ENCODE assay signal across 24 cellular contexts in the genomic region with DNA sequence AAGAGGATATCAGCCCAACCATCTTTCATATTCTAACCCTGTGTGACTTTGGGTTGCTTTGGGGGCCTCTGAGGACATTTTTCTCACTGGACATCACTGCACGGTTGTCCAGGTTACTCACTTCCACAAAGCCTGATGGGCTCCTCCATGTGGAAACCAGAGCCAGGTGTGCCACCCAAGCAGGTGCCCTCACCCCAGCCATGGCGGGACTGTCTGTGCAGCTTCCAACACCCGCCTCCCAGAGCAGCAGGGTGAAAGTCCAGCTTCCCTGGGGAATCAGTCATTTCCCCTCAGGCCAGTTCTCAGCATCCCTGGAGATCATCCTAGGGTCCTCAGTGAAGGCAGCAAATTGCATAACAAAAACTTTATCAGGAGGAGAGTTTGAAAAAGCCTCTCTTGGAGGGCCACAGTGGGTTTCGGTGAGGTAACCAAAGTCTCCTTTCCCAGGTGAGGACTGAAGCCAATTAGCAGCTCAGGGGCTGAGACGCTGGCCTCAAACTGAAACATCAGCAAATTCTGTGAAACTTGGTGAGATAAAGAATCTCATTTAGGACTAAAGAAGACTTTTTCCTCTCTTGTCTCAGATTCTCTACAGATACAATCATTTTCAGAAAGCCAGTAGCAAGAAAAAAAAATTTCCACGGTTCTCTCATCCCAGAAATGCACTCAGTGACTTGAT.
"Had no signal": no experiment of that assay in that cellular context is flagged by ENCODE, and none has a peak within 500 bp of the region (broad histone marks: within the 10 kb centered on the region; RNA-seq: fewer than 3 reads in every experiment).

No MANE protein-coding gene starts in this region.

- H3K4me2 ChIP-seq: PC-9 had no signal

- H3K4me3 ChIP-seq: MG63, PC-9 had no signal

- H3K36me3 ChIP-seq: MG63 had no signal

- H3K9me3 ChIP-seq: MG63 had no signal

- H2AFZ ChIP-seq: PC-9 had no signal

- DNase-seq: activated CD4-positive, alpha-beta memory T cell treated with anti-CD3 and anti-CD28 coated beads for 36 hours; activated CD4-positive, alpha-beta T cell treated with anti-CD3 and anti-CD28 coated beads, Interleukin-2, amount 10 ng/mL, durations not matched to agents 7 days and 5 days; activated CD4-positive, CD25-positive, alpha-beta regulatory T cell; activated CD8-positive, alpha-beta memory T cell treated with anti-CD3 and anti-CD28 coated beads for 24 hours; activated effector memory CD4-positive, alpha-beta T cell treated with anti-CD3 and anti-CD28 coated beads, Interleukin-2, amount 50 U/mL, for 16 hours; activated naive CD4-positive, alpha-beta T cell treated with Interleukin-2 at 50 U/mL for 16 hours; activated naive CD8-positive, alpha-beta T cell treated with anti-CD3 and anti-CD28 coated beads, Interleukin-2, amount 50 U/mL, for 24 hours; activated T-cell treated with anti-CD3 and anti-CD28 coated beads, Interleukin-2, amount 50 U/mL, for 4 hours; amniotic stem cell; MG63; NCI-H1105 treated with DMSO at 0.1 percent for 48 hours; NCI-H1436 treated with DMSO at 0.1 percent for 48 hours; NCI-H187; NCI-H2081 treated with DMSO at 0.1 percent for 48 hours; NCI-H446; NCI-H524; PC-9; SIG-M5; T-cell; T-helper 2 cell; T1000 had no signal

- H3K4me3 Mint-ChIP-seq: activated CD4-positive, alpha-beta memory T cell treated with anti-CD3 and anti-CD28 coated beads for 36 hours; activated CD4-positive, alpha-beta T cell treated with anti-CD3 and anti-CD28 coated beads, Interleukin-2, amount 10 ng/mL, durations not matched to agents 7 days and 5 days; activated naive CD8-positive, alpha-beta T cell treated with anti-CD3 and anti-CD28 coated beads, Interleukin-2, amount 50 U/mL, for 24 hours; activated T-cell treated with anti-CD3 and anti-CD28 coated beads, Interleukin-2, amount 50 U/mL, for 4 hours; brain; central memory CD8-positive, alpha-beta T cell; T-cell had no signal

- H3K4me1 Mint-ChIP-seq: activated CD4-positive, alpha-beta T cell treated with anti-CD3 and anti-CD28 coated beads, Interleukin-2, amount 10 ng/mL, durations not matched to agents 7 days and 5 days; activated naive CD8-positive, alpha-beta T cell treated with anti-CD3 and anti-CD28 coated beads, Interleukin-2, amount 50 U/mL, for 24 hours; brain; central memory CD8-positive, alpha-beta T cell; T-cell had no signal

- H3K27ac Mint-ChIP-seq: activated CD4-positive, alpha-beta memory T cell treated with anti-CD3 and anti-CD28 coated beads for 36 hours; activated CD4-positive, alpha-beta T cell treated with anti-CD3 and anti-CD28 coated beads, Interleukin-2, amount 10 ng/mL, durations not matched to agents 7 days and 5 days; activated naive CD4-positive, alpha-beta T cell treated with anti-CD3 and anti-CD28 coated beads, Interleukin-2, amount 50 U/mL, for 72 hours; activated naive CD8-positive, alpha-beta T cell treated with anti-CD3 and anti-CD28 coated beads, Interleukin-2, amount 50 U/mL, for 24 hours; brain; T-cell had no signal

- H3K36me3 Mint-ChIP-seq: activated naive CD4-positive, alpha-beta T cell treated with anti-CD3 and anti-CD28 coated beads, Interleukin-2, amount 50 U/mL, for 72 hours; brain; T-cell had no signal

- ATAC-seq: activated naive CD4-positive, alpha-beta T cell treated with anti-CD3 and anti-CD28 coated beads, Interleukin-2, amount 50 U/mL, for 72 hours; activated naive CD8-positive, alpha-beta T cell treated with anti-CD3 and anti-CD28 coated beads, Interleukin-2, amount 50 U/mL, for 24 hours; activated T-cell treated with anti-CD3 and anti-CD28 coated beads, Interleukin-2, amount 50 U/mL, for 4 hours; T-cell had no signal

- H3K9me3 Mint-ChIP-seq: activated CD4-positive, alpha-beta T cell treated with anti-CD3 and anti-CD28 coated beads, Interleukin-2, amount 10 ng/mL, durations not matched to agents 7 days and 5 days; activated naive CD4-positive, alpha-beta T cell treated with anti-CD3 and anti-CD28 coated beads, Interleukin-2, amount 50 U/mL, for 72 hours; brain had no signal

- H3K27ac ChIP-seq: PC-9 had no signal

- H3K27me3 Mint-ChIP-seq: activated CD4-positive, alpha-beta memory T cell treated with anti-CD3 and anti-CD28 coated beads for 36 hours; activated CD4-positive, alpha-beta T cell treated with anti-CD3 and anti-CD28 coated beads, Interleukin-2, amount 10 ng/mL, durations not matched to agents 7 days and 5 days; activated naive CD8-positive, alpha-beta T cell treated with anti-CD3 and anti-CD28 coated beads, Interleukin-2, amount 50 U/mL, for 24 hours had no signal

- H3K27me3 ChIP-seq: MG63 had no signal
